ENCODE assay signal across 9 cellular contexts in genomic region chr13:108213946-108214345, GRCh38. TPM values are rescaled to one million over a fixed set of nuclear protein-coding genes. Genes with fewer than 3 reads are reported as not detected.
A peak's percentile ranks its signal among the peaks of the same experiment; 100 is the strongest.
DNase-seq lines count a peak whose midpoint lies in the region; ATAC-seq and TF ChIP-seq lines count a peak whose summit lies in the region.
"Had no signal": no experiment of that assay in that cellular context is flagged by ENCODE, and none has a peak within 500 bp of the region (broad histone marks: within the 10 kb centered on the region; RNA-seq: fewer than 3 reads in every experiment).

No MANE protein-coding gene starts in this region.

- ATAC-seq in HG03280 (IDR thresholded peaks at IDR 0.05; ENCODE audit: unreplicated experiment) (no peak), HG03095 (IDR thresholded peaks at IDR 0.05; ENCODE audit: unreplicated experiment) (no peak)

- peaks cover 36% of the 10 kb centered on the region for H3K4me1 Mint-ChIP-seq in activated naive CD8-positive, alpha-beta T cell (ENCODE audit: low read depth)

- WGBS in ovary, 3 donors: 75 to 77% (median 77%) methylated on average over 5 of the region's 5 CpGs

- peak overlapping the region; percentile 87 for H3K4me3 Mint-ChIP-seq in activated naive CD8-positive, alpha-beta T cell

- peak overlapping the region; percentile 85 for H3K27ac Mint-ChIP-seq in activated naive CD8-positive, alpha-beta T cell

- TF ChIP-seq POLR2A in ovary (IDR thresholded peaks at IDR 0.05): no peak

- peaks cover 17% of the 10 kb centered on the region for H3K9me3 Mint-ChIP-seq in activated naive CD8-positive, alpha-beta T cell (ENCODE audit: low read depth)

- no peaks in the 10 kb centered on the region for H3K27me3 Mint-ChIP-seq in activated naive CD8-positive, alpha-beta T cell

- intact Hi-C loops in ovary (cut with DNase I): no loop called here

- DNase-seq in AG08396 (ENCODE audit: low spot score) (peak; percentile 31), H7 (no peak), kidney glomerular epithelial cell (lab: John Stamatoyannopoulos, UW) (peak; percentile 19), ovary (no peak), NK-92 (lab: John Stamatoyannopoulos, UW; ENCODE audit: unreplicated experiment) (no peak)
- DNase-seq: MM.1S had no signal

- no peaks in the 10 kb centered on the region for H3K9me3 ChIP-seq in ovary

- TF ChIP-seq CTCF in ovary (IDR thresholded peaks at IDR 0.05): no peak

- no peak for TF ChIP-seq EP300 in ovary (IDR thresholded peaks at IDR 0.05)

- H3K36me3 ChIP-seq in H7 (replicated peaks; ENCODE audit: control insufficient read depth, insufficient read depth, low read length): peaks cover 3% of the 10 kb centered on the region; the same call in 1 of the 2 replicates
- no peaks in the 10 kb centered on the region for H3K36me3 ChIP-seq in ovary

- H3K4me3 ChIP-seq in H7 (ENCODE audit: insufficient read depth, low read depth, low read length): peak overlapping the region; percentile 4; the same call in 1 of the 2 replicates
- no peak overlapping the region for H3K4me3 ChIP-seq in ovary

- H3K27ac ChIP-seq in ovary: no peak overlapping the region

- peaks cover 5% of the 10 kb centered on the region for H3K4me1 ChIP-seq in ovary (ENCODE audit: insufficient read depth)

- 0 out of 2 replicates have a peak, but pooled peaks cover 1% of the 10 kb centered on the region for H3K27me3 ChIP-seq in H7 (ENCODE audit: control insufficient read depth, insufficient read depth, low read length)
- H3K27me3 ChIP-seq in ovary: no peaks in the 10 kb centered on the region

- peaks cover 24% of the 10 kb centered on the region for H3K36me3 Mint-ChIP-seq in activated naive CD8-positive, alpha-beta T cell

RNA-seq across cellular contexts. Expression of gene LIG4, which starts 1.4 kb away (rescaled TPM):
- 3.7 and 4.9 TPM in 2 replicates for total RNA-seq in H7 (2014; rRNA removed; shearing (Covaris generic))
- total RNA-seq in ovary: 1 to 10 TPM; 4.3 to 7.2 (median 5.1) TPM
- polyA plus RNA-seq in ovary: 1 to 10 TPM; 3.5 to 6.6 TPM

RNA-seq across cellular contexts. Expression of gene ABHD13, which starts 4.2 kb away (rescaled TPM):
- 4.1 and 4.6 TPM in 2 replicates for total RNA-seq in H7 (2014; rRNA removed; shearing (Covaris generic))
- 10 to 100 TPM in 1 of 7 donors, 1 to 10 TPM in 6; 7.2 to 13.7 (median 9.4) TPM for total RNA-seq in ovary
- polyA plus RNA-seq in ovary: 1 to 10 TPM; 6.0 to 6.3 TPM

RNA-seq across cellular contexts. Expression of gene TNFSF13B, which starts 55.6 kb away (rescaled TPM):
- total RNA-seq in H7 (2014; rRNA removed; shearing (Covaris generic)): 0.33 and 1.9 TPM in 2 replicates
- 1 to 10 TPM in 5 of 7 donors, under 1 TPM in 2; 0.88 to 3.4 (median 1.5) TPM for total RNA-seq in ovary
- 1 to 10 TPM; 1.9 to 5.9 TPM for polyA plus RNA-seq in ovary

Comparison
In these comparisons a context has a peak if more than half of its experiments do, and no peak if none do; other contexts are left out.
1. DNase-seq: peak in AG08396 (single experiment) and kidney glomerular epithelial cell (single experiment); none in H7 (single experiment), ovary (0 of 5) and NK-92 (single experiment).